In the genomic region with DNA sequence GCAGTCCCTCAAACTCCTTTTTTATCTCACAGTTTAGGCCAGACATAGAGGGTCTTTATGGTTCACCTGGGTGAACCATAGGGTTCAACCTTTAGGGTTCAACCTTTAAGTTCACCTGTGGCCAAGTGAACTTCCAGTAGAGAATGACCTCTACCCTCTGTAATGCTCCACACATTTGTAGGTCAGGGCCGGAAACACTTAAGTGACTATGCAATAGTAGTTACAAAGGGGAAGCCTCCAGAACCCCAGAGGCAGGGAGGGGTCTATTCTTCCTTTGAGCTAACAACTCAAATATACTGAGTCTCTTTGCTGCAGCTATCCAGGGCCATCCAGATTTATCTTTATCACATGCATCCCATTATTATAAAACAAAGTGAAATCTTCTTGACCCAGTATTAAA, we compare ENCODE assay signal across 3 cellular contexts.
A peak's percentile ranks its signal among the peaks of the same experiment; 100 is the strongest.
TF ChIP-seq lines count a peak whose summit lies in the region.

No MANE protein-coding gene starts in this region.

TF ChIP-seq in IMR-90, 13 proteins besides CTCF, POLR2A, EP300 and RAD21:
- no peak for TF ChIP-seq MAFK (IDR thresholded peaks at IDR 0.05; ENCODE audit: low read depth, low read length)
- TF ChIP-seq SMC3 (IDR thresholded peaks at IDR 0.05; ENCODE audit: low read depth, low read length) = no peak
- TF ChIP-seq, protein P1, sequence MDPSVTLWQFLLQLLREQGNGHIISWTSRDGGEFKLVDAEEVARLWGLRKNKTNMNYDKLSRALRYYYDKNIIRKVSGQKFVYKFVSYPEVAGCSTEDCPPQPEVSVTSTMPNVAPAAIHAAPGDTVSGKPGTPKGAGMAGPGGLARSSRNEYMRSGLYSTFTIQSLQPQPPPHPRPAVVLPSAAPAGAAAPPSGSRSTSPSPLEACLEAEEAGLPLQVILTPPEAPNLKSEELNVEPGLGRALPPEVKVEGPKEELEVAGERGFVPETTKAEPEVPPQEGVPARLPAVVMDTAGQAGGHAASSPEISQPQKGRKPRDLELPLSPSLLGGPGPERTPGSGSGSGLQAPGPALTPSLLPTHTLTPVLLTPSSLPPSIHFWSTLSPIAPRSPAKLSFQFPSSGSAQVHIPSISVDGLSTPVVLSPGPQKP (IDR thresholded peaks at IDR 0.05; ENCODE audit: borderline replicate concordance, low read depth, low read length) = no peak
- no peak for TF ChIP-seq CHD1 (IDR thresholded peaks at IDR 0.05; ENCODE audit: low read depth, low read length)
- TF ChIP-seq RFX5 (IDR thresholded peaks at IDR 0.05; ENCODE audit: low read depth, low read length) = no peak
- no peak for TF ChIP-seq BHLHE40 (IDR thresholded peaks at IDR 0.05; ENCODE audit: low read depth, low read length)
- TF ChIP-seq, protein P2, sequence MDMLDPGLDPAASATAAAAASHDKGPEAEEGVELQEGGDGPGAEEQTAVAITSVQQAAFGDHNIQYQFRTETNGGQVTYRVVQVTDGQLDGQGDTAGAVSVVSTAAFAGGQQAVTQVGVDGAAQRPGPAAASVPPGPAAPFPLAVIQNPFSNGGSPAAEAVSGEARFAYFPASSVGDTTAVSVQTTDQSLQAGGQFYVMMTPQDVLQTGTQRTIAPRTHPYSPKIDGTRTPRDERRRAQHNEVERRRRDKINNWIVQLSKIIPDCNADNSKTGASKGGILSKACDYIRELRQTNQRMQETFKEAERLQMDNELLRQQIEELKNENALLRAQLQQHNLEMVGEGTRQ (IDR thresholded peaks at IDR 0.05; ENCODE audit: low read depth, low read length) = no peak
- TF ChIP-seq RCOR1 (IDR thresholded peaks at IDR 0.05; ENCODE audit: insufficient replicate concordance, low read length) = no peak
- TF ChIP-seq CEBPB (IDR thresholded peaks at IDR 0.05; ENCODE audit: low read depth, low read length) = no peak
- TF ChIP-seq FOS (IDR thresholded peaks at IDR 0.05; ENCODE audit: low read depth, low read length) = no peak
- TF ChIP-seq MAZ (IDR thresholded peaks at IDR 0.05; ENCODE audit: borderline replicate concordance, low read depth, low read length) = no peak
- no peak for TF ChIP-seq NFE2L2 (IDR thresholded peaks at IDR 0.05; ENCODE audit: low read depth, low read length)

TF ChIP-seq in K562, 482 proteins besides CTCF, POLR2A, EP300 and RAD21:
- TF ChIP-seq PCBP2 (IDR thresholded peaks at IDR 0.05; ENCODE audit: low read depth, low read length, poor library complexity, severe bottlenecking) (no peak), ZNF431 (CRISPR knock-in tag; IDR thresholded peaks at IDR 0.05) (no peak), SRSF3 (IDR thresholded peaks at IDR 0.05; ENCODE audit: insufficient read depth, low read length) (no peak), ZNF507 (tag; conservative IDR thresholded peaks at IDR 0.05) (no peak), ZBED1 (IDR thresholded peaks at IDR 0.05) (no peak), FOSL1 (tag; conservative IDR thresholded peaks at IDR 0.05) (no peak), TAF15 (IDR thresholded peaks at IDR 0.05; ENCODE audit: low read depth, low read length) (no peak), PTRF (tag; IDR thresholded peaks at IDR 0.05) (no peak)
- TF ChIP-seq, protein P3, sequence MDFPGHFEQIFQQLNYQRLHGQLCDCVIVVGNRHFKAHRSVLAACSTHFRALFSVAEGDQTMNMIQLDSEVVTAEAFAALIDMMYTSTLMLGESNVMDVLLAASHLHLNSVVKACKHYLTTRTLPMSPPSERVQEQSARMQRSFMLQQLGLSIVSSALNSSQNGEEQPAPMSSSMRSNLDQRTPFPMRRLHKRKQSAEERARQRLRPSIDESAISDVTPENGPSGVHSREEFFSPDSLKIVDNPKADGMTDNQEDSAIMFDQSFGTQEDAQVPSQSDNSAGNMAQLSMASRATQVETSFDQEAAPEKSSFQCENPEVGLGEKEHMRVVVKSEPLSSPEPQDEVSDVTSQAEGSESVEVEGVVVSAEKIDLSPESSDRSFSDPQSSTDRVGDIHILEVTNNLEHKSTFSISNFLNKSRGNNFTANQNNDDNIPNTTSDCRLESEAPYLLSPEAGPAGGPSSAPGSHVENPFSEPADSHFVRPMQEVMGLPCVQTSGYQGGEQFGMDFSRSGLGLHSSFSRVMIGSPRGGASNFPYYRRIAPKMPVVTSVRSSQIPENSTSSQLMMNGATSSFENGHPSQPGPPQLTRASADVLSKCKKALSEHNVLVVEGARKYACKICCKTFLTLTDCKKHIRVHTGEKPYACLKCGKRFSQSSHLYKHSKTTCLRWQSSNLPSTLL (IDR thresholded peaks at IDR 0.05) = no peak
- TF ChIP-seq, protein P4, sequence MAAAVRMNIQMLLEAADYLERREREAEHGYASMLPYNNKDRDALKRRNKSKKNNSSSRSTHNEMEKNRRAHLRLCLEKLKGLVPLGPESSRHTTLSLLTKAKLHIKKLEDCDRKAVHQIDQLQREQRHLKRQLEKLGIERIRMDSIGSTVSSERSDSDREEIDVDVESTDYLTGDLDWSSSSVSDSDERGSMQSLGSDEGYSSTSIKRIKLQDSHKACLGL (CRISPR knock-in tag; IDR thresholded peaks at IDR 0.05; ENCODE audit: borderline replicate concordance, poor library complexity, severe bottlenecking) = no peak
- TF ChIP-seq, protein P5, sequence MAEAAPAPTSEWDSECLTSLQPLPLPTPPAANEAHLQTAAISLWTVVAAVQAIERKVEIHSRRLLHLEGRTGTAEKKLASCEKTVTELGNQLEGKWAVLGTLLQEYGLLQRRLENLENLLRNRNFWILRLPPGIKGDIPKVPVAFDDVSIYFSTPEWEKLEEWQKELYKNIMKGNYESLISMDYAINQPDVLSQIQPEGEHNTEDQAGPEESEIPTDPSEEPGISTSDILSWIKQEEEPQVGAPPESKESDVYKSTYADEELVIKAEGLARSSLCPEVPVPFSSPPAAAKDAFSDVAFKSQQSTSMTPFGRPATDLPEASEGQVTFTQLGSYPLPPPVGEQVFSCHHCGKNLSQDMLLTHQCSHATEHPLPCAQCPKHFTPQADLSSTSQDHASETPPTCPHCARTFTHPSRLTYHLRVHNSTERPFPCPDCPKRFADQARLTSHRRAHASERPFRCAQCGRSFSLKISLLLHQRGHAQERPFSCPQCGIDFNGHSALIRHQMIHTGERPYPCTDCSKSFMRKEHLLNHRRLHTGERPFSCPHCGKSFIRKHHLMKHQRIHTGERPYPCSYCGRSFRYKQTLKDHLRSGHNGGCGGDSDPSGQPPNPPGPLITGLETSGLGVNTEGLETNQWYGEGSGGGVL (CRISPR knock-in tag; IDR thresholded peaks at IDR 0.05) = no peak
- TF ChIP-seq, protein P6, sequence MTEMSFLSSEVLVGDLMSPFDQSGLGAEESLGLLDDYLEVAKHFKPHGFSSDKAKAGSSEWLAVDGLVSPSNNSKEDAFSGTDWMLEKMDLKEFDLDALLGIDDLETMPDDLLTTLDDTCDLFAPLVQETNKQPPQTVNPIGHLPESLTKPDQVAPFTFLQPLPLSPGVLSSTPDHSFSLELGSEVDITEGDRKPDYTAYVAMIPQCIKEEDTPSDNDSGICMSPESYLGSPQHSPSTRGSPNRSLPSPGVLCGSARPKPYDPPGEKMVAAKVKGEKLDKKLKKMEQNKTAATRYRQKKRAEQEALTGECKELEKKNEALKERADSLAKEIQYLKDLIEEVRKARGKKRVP (CRISPR knock-in tag; IDR thresholded peaks at IDR 0.05) = no peak

TF ChIP-seq in HepG2, 621 proteins besides CTCF, POLR2A, EP300 and RAD21:
- no peak for TF ChIP-seq CREB1 (IDR thresholded peaks at IDR 0.05)
- TF ChIP-seq CREB1 (CRISPR knock-in tag; IDR thresholded peaks at IDR 0.05) = no peak
- TF ChIP-seq RXRB (CRISPR knock-in tag; IDR thresholded peaks at IDR 0.05; ENCODE audit: borderline replicate concordance) = peak; percentile 35; the same call in 1 of the 2 replicates
- TF ChIP-seq, protein P7, sequence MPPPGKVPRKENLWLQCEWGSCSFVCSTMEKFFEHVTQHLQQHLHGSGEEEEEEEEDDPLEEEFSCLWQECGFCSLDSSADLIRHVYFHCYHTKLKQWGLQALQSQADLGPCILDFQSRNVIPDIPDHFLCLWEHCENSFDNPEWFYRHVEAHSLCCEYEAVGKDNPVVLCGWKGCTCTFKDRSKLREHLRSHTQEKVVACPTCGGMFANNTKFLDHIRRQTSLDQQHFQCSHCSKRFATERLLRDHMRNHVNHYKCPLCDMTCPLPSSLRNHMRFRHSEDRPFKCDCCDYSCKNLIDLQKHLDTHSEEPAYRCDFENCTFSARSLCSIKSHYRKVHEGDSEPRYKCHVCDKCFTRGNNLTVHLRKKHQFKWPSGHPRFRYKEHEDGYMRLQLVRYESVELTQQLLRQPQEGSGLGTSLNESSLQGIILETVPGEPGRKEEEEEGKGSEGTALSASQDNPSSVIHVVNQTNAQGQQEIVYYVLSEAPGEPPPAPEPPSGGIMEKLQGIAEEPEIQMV (CRISPR knock-in tag; IDR thresholded peaks at IDR 0.05; ENCODE audit: low read depth) = no peak
- 0 out of 2 replicates have a peak, but pooled peaks have one; percentile 36 for TF ChIP-seq NR2F6 (IDR thresholded peaks at IDR 0.05)
- TF ChIP-seq NR2F6 (CRISPR knock-in tag; IDR thresholded peaks at IDR 0.05) = no peak
- TF ChIP-seq RARA (CRISPR knock-in tag; IDR thresholded peaks at IDR 0.05) = peak; percentile 69
- TF ChIP-seq NR2F1 (CRISPR knock-in tag; IDR thresholded peaks at IDR 0.05) = 0 out of 4 replicates have a peak, but pooled peaks of 1 of the 2 experiments have one; percentile 29
